Comparison of ENCODE assay signal across 15 cellular contexts in the genomic region with DNA sequence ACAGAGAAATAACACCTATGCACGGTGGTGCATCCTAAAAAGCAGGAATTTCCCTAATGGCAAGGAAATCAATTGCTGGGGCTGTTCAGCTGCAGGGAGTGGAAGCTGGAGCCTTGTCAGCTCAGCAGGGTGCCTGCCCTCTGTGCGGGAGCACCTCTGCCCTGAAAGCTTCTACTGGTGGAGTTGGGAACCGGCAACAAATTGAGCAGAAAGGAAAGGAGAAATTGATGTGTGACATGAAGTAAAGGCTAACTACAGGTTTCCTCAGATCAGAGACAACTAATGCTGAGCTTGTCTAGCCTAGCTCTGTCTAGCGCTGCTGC.
"Had no signal": no experiment of that assay in that cellular context is flagged by ENCODE, and none has a peak within 500 bp of the region (broad histone marks: within the 10 kb centered on the region; RNA-seq: fewer than 3 reads in every experiment).

No MANE protein-coding gene starts in this region.

- H3K4me3 Mint-ChIP-seq: dendritic cell treated with granulocyte-macrophage colony-stimulating factor and Interleukin-4, amounts not matched to agents 40 ng/mL and 50 ng/mL, for 4 days; memory B cell had no signal

- DNase-seq: activated CD4-positive, alpha-beta T cell treated with anti-CD3 and anti-CD28 coated beads, Interleukin-2, amount 50 U/mL, for 1 hour; activated naive CD4-positive, alpha-beta T cell treated with anti-CD3 and anti-CD28 coated beads, Interleukin-2, amount 50 U/mL, for 16 hours; activated T-cell treated with anti-CD3 and anti-CD28 coated beads for 4 hours; adrenal gland; central memory CD4-positive, alpha-beta T cell; islet precursor cell; left ventricle myocardium inferior; stimulated activated CD4-positive, alpha-beta T cell treated with anti-CD3 and anti-CD28 coated beads, Interleukin-4, amount 100 ng/mL, for 24 hours; stomach; uterus had no signal

- H3K4me3 ChIP-seq: adrenal gland, left ventricle myocardium inferior, stomach, uterus had no signal

- H3K4me1 Mint-ChIP-seq: memory B cell had no signal

- H3K27me3 ChIP-seq: adrenal gland, stomach, uterus had no signal

- H3K9ac ChIP-seq: parathyroid adenoma had no signal

- H3K9me3 Mint-ChIP-seq: activated T-helper 2 cell treated with anti-CD3 and anti-CD28 coated beads, Interferon-gamma antibody, Interleukin-2, Interleukin-4, amounts not matched to agents 10 μg/mL and 5 μg/mL and 100 μg/mL, durations not matched to agents 14 hours and 24 hours and 36 hours; dendritic cell treated with granulocyte-macrophage colony-stimulating factor and Interleukin-4, amounts not matched to agents 40 ng/mL and 50 ng/mL, for 4 days; memory B cell had no signal

- H3K27me3 Mint-ChIP-seq: dendritic cell treated with granulocyte-macrophage colony-stimulating factor and Interleukin-4, amounts not matched to agents 40 ng/mL and 50 ng/mL, for 4 days; memory B cell had no signal

- H3K36me3 ChIP-seq: uterus had no signal

- H3K4me1 ChIP-seq: uterus had no signal

- H2AFZ ChIP-seq: parathyroid adenoma had no signal

- H3K9me3 ChIP-seq: adrenal gland, left ventricle myocardium inferior, stomach, uterus had no signal

- FAIRE-seq: endometrium had no signal

- H3K27ac Mint-ChIP-seq: activated T-helper 2 cell treated with anti-CD3 and anti-CD28 coated beads, Interferon-gamma antibody, Interleukin-2, Interleukin-4, amounts not matched to agents 10 μg/mL and 5 μg/mL and 100 μg/mL, durations not matched to agents 14 hours and 24 hours and 36 hours; dendritic cell treated with granulocyte-macrophage colony-stimulating factor and Interleukin-4, amounts not matched to agents 40 ng/mL and 50 ng/mL, for 4 days; memory B cell had no signal

- H3K27ac ChIP-seq: adrenal gland, left ventricle myocardium inferior, parathyroid adenoma, stomach, uterus had no signal
